Comparison of ENCODE assay signal across 30 cellular contexts in genomic region chr2:199734651-199735050, GRCh38.
"Had no signal": no experiment of that assay in that cellular context is flagged by ENCODE, and none has a peak within 500 bp of the region (broad histone marks: within the 10 kb centered on the region; RNA-seq: fewer than 3 reads in every experiment).

No MANE protein-coding gene starts in this region.

- H3K36me3 ChIP-seq: neural progenitor cell, ovary, stomach, suprapubic skin, tibial artery, transverse colon, upper lobe of right lung, uterus had no signal

- H3K36me3 Mint-ChIP-seq: naive B cell; natural killer cell; neural progenitor cell; stimulated activated effector memory CD8-positive, alpha-beta T cell treated with anti-CD3 and anti-CD28 coated beads, Interleukin-12 subunit alpha, Interleukin-12 subunit beta, amount 100 ng/mL, for 72 hours; stimulated activated naive B cell treated with anti-CD40 and anti-IgM and Interleukin-4, amounts not matched to agents 10 μg/mL and 1 μg/mL and 100 μg/mL, for 72 hours; type B pancreatic cell had no signal

- H3K9me3 Mint-ChIP-seq: natural killer cell; stimulated activated effector memory CD8-positive, alpha-beta T cell treated with anti-CD3 and anti-CD28 coated beads, Interleukin-12 subunit alpha, Interleukin-12 subunit beta, amount 100 ng/mL, for 72 hours; stimulated activated naive B cell treated with anti-CD40 and anti-IgM and Interleukin-4, amounts not matched to agents 10 μg/mL and 1 μg/mL and 100 μg/mL, for 72 hours; stimulated activated naive CD8-positive, alpha-beta T cell treated with anti-CD3 and anti-CD28 coated beads, Interleukin-15, Interleukin-2, amounts not matched to agents 100 ng/mL and 50 ng/mL, for 24 hours; type B pancreatic cell had no signal

- H3K27me3 ChIP-seq: neural progenitor cell, ovary, stomach, suprapubic skin, testis, transverse colon, upper lobe of right lung, uterus had no signal

- H3K9me3 ChIP-seq: ovary, psoas muscle, suprapubic skin, testis, tibial artery, transverse colon, upper lobe of right lung, uterus had no signal

- H3K79me2 ChIP-seq: parathyroid adenoma had no signal

- H3K4me1 ChIP-seq: neural progenitor cell, parathyroid adenoma, psoas muscle, testis, tibial artery had no signal

- DNase-seq: naive B cell; natural killer cell; occipital lobe; ovary; posterior cingulate gyrus; psoas muscle; right cardiac atrium; small intestine; stimulated activated CD4-positive, alpha-beta T cell treated with anti-CD3 and anti-CD28 coated beads, Interleukin-15, amount 100 ng/mL, for 24 hours; stimulated activated CD4-positive, alpha-beta T cell treated with anti-CD3 and anti-CD28 coated beads, Interleukin-2, amount 100 ng/mL, for 24 hours; stimulated activated CD4-positive, alpha-beta T cell treated with anti-CD3 and anti-CD28 coated beads, Interleukin-2, amount 100 ng/mL, for 48 hours; stimulated activated CD4-positive, alpha-beta T cell treated with anti-CD3 and anti-CD28 coated beads, Interleukin-4, amount 100 ng/mL, for 24 hours; stimulated activated naive B cell treated with anti-CD40 and anti-IgM and Interleukin-4, amounts not matched to agents 10 μg/mL and 1 μg/mL and 100 μg/mL, for 72 hours; stimulated activated naive CD4-positive, alpha-beta T cell treated with Interleukin-2 at 50 U/mL for 16 hours; stomach; substantia nigra; testis; tibial artery; transverse colon; upper lobe of right lung; uterus had no signal

- H3K9ac ChIP-seq: neural progenitor cell, parathyroid adenoma had no signal

- ATAC-seq: natural killer cell; psoas muscle; right cardiac atrium; sciatic nerve; stimulated activated effector memory CD8-positive, alpha-beta T cell treated with anti-CD3 and anti-CD28 coated beads, Interleukin-12 subunit alpha, Interleukin-12 subunit beta, amount 100 ng/mL, for 72 hours; stimulated activated naive B cell treated with anti-CD40 and anti-IgM and Interleukin-4, amounts not matched to agents 10 μg/mL and 1 μg/mL and 100 μg/mL, for 72 hours; upper lobe of right lung had no signal

- FAIRE-seq: small intestine had no signal

- H3K27ac Mint-ChIP-seq: naive B cell; natural killer cell; nephron; neural progenitor cell; progenitor cell of endocrine pancreas; stimulated activated effector memory CD8-positive, alpha-beta T cell treated with anti-CD3 and anti-CD28 coated beads, Interleukin-12 subunit alpha, Interleukin-12 subunit beta, amount 100 ng/mL, for 72 hours; stimulated activated naive B cell treated with anti-CD40 and anti-IgM and Interleukin-4, amounts not matched to agents 10 μg/mL and 1 μg/mL and 100 μg/mL, for 72 hours; stimulated activated naive CD8-positive, alpha-beta T cell treated with anti-CD3 and anti-CD28 coated beads, Interleukin-15, Interleukin-2, amounts not matched to agents 100 ng/mL and 50 ng/mL, for 24 hours; type B pancreatic cell had no signal

- H2AFZ ChIP-seq: neural progenitor cell, parathyroid adenoma had no signal

- H3K4me2 ChIP-seq: neural progenitor cell had no signal

- H3K27ac ChIP-seq: neural progenitor cell, ovary, parathyroid adenoma, psoas muscle, stomach, suprapubic skin, testis, tibial artery, transverse colon, upper lobe of right lung, uterus had no signal

- H3K4me1 Mint-ChIP-seq: nephron, neural progenitor cell had no signal

- H3K4me3 Mint-ChIP-seq: naive B cell; natural killer cell; nephron; neural progenitor cell; stimulated activated effector memory CD8-positive, alpha-beta T cell treated with anti-CD3 and anti-CD28 coated beads, Interleukin-12 subunit alpha, Interleukin-12 subunit beta, amount 100 ng/mL, for 72 hours; stimulated activated naive B cell treated with anti-CD40 and anti-IgM and Interleukin-4, amounts not matched to agents 10 μg/mL and 1 μg/mL and 100 μg/mL, for 72 hours; stimulated activated naive CD8-positive, alpha-beta T cell treated with anti-CD3 and anti-CD28 coated beads, Interleukin-15, Interleukin-2, amounts not matched to agents 100 ng/mL and 50 ng/mL, for 24 hours; type B pancreatic cell had no signal

- H3K4me3 ChIP-seq: neural progenitor cell, ovary, psoas muscle, stomach, suprapubic skin, testis, tibial artery, transverse colon, upper lobe of right lung, uterus had no signal
